17 cellular contexts compared by ENCODE assay signal in genomic region chr5:5014836-5015235, GRCh38.
DNase-seq lines count a peak whose midpoint lies in the region; ATAC-seq, FAIRE-seq and TF ChIP-seq lines count a peak whose summit lies in the region.
"Had no signal": no experiment of that assay in that cellular context is flagged by ENCODE, and none has a peak within 500 bp of the region (broad histone marks: within the 10 kb centered on the region; RNA-seq: fewer than 3 reads in every experiment).

No MANE protein-coding gene starts in this region.

- peak; percentile 65 for DNase-seq in BJ (ENCODE audit: low read depth)
- peak; percentile 27 for DNase-seq in HTR-8/SVneo (ENCODE audit: insufficient read length, low spot score)
- DNase-seq in ecto neural progenitor cell (ENCODE audit: low spot score) = peak; percentile 66
- peak; percentile 6 for DNase-seq in medulla oblongata (ENCODE audit: extremely low spot score)
- no peak for DNase-seq in NCI-H748 (lab: John Stamatoyannopoulos, UW; ENCODE audit: unreplicated experiment)
- no peak for DNase-seq in NCI-H446 treated with DMSO at 0.1 percent for 48 hours (lab: John Stamatoyannopoulos, UW)
- DNase-seq: effector CD8-positive, alpha-beta T cell; heart left ventricle; mesenchymal stem cell; NCI-H1105 treated with DMSO at 0.1 percent for 48 hours; stimulated activated CD4-positive, alpha-beta T cell treated with anti-CD3 and anti-CD28 coated beads, Interleukin-4, amount 100 ng/mL, for 4 hours; stimulated activated naive CD8-positive, alpha-beta T cell treated with anti-CD3 and anti-CD28 coated beads, Interleukin-15, Interleukin-2, amounts not matched to agents 100 U/mL and 50 U/mL, for 24 hours had no signal

- no peak for TF ChIP-seq CTCF in BJ (IDR thresholded peaks at IDR 0.05; ENCODE audit: insufficient read depth, low read depth, low read length)

- POLR2A ChIA-PET in BJ (lab: Charles Lee) = no interaction called here

- CTCF ChIA-PET in BJ (lab: Yijun Ruan, JAX) = no interaction called here

- no peaks in the 10 kb centered on the region for H3K36me3 ChIP-seq in BJ (ENCODE audit: control insufficient read depth, insufficient read depth, low read length)
- H3K36me3 ChIP-seq: heart left ventricle had no signal

- no peaks in the 10 kb centered on the region for H3K27me3 ChIP-seq in BJ (ENCODE audit: control insufficient read depth, insufficient read depth, low read length)
- H3K27me3 ChIP-seq: heart left ventricle had no signal

- no peak for ATAC-seq in GM19395 (IDR thresholded peaks at IDR 0.05; ENCODE audit: unreplicated experiment)
- no peak for ATAC-seq in GM19035 (IDR thresholded peaks at IDR 0.05; ENCODE audit: unreplicated experiment)
- ATAC-seq: stimulated activated naive CD8-positive, alpha-beta T cell treated with anti-CD3 and anti-CD28 coated beads, Interleukin-15, Interleukin-2, amounts not matched to agents 100 U/mL and 50 U/mL, for 24 hours had no signal

- FAIRE-seq in HTR-8/SVneo (lab: Jason Lieb, UNC) = no peak
- FAIRE-seq: G401.6 had no signal

- H3K4me3 ChIP-seq in BJ (ENCODE audit: low read depth, low read length) = no peak overlapping the region
- H3K4me3 ChIP-seq: heart left ventricle, psoas muscle, SK-N-MC had no signal

Comparison
In these comparisons a context has a peak if more than half of its experiments do, and no peak if none do; other contexts are left out.
1. DNase-seq: peak in BJ (single experiment), HTR-8/SVneo (single experiment), ecto neural progenitor cell (single experiment) and medulla oblongata (single experiment); none in NCI-H748 (single experiment) and NCI-H446 treated with DMSO at 0.1 percent for 48 hours (single experiment).